ENCODE assay signal across 8 cellular contexts in genomic region chr11:26331911-26332571, GRCh38. TPM values are rescaled to one million over a fixed set of nuclear protein-coding genes. Genes with fewer than 3 reads are reported as not detected.
DNase-seq lines count a peak whose midpoint lies in the region; ATAC-seq, FAIRE-seq and TF ChIP-seq lines count a peak whose summit lies in the region.
"Had no signal": no experiment of that assay in that cellular context is flagged by ENCODE, and none has a peak within 500 bp of the region (broad histone marks: within the 10 kb centered on the region; RNA-seq: fewer than 3 reads in every experiment).

Gene ANO3 (plus strand): TSS chr11:26332130. CDS start chr11:26332276, 146 bp downstream.

- TF ChIP-seq POLR2A in endothelial cell of umbilical vein (IDR thresholded peaks at IDR 0.05; ENCODE audit: low read depth, low read length) = no peak

- H3K9me3 ChIP-seq in HUES48 (ENCODE audit: control insufficient read depth, insufficient read depth, low read length) (no peaks in the 10 kb centered on the region), endothelial cell of umbilical vein (replicated peaks; ENCODE audit: control insufficient read depth, insufficient read depth, low read length) (no peaks in the 10 kb centered on the region)

- ATAC-seq in GM21576 (IDR thresholded peaks at IDR 0.05; ENCODE audit: unreplicated experiment) = peak; percentile 96

- H3K9me1 ChIP-seq in endothelial cell of umbilical vein (replicated peaks; ENCODE audit: control insufficient read depth, extremely low read depth, insufficient read depth, low read length) = no peaks in the 10 kb centered on the region

- H3K27ac ChIP-seq in HUES48 (ENCODE audit: low read depth, low read length) (peak within 1 kb of the TSS; percentile 62), endothelial cell of umbilical vein (ENCODE audit: insufficient read depth, low read depth, low read length) (no peak within 1 kb of the TSS)

- BruUV-seq in endothelial cell of umbilical vein (replicated peaks; lab: Mats Ljungman, UMichigan) = no TSS peak

- DNase-seq in GM12865 (ENCODE audit: low read depth) (peak; percentile 47), endothelial cell of umbilical vein (ENCODE audit: low read depth, low spot score) (peak; percentile 65), midbrain (lab: John Stamatoyannopoulos, UW) (peak; percentile 43), RCC 7860 (ENCODE audit: low spot score) (no peak)

- dilution Hi-C loops in endothelial cell of umbilical vein (cut with MboI; ENCODE audit: extremely low pct_ligation_motif_present, low sequenced_read_pairs) = no loop called here

- peak; percentile 55 for FAIRE-seq in endothelial cell of umbilical vein (lab: Jason Lieb, UNC)
- FAIRE-seq in RCC 7860 (lab: Jason Lieb, UNC) = no peak
- FAIRE-seq: colon had no signal

- peak within 1 kb of the TSS; percentile 8 for H2AFZ ChIP-seq in endothelial cell of umbilical vein (ENCODE audit: low read depth, low read length)

- intact Hi-C loops in endothelial cell of umbilical vein (cut with micrococcal nuclease) = loop anchor here (1.0 kb wide), 1 partner anchor 826 kb away; no protein-coding TSS in a partner anchor

- peak within 1 kb of the TSS; percentile 14 for H3K4me2 ChIP-seq in endothelial cell of umbilical vein (ENCODE audit: insufficient read depth, low read length)

- H3K4me3 ChIP-seq in GM12865 (ENCODE audit: low read depth, low read length) = no peak within 1 kb of the TSS
- peak within 1 kb of the TSS; percentile 63 for H3K4me3 ChIP-seq in HUES48 (ENCODE audit: low read depth, low read length)
- H3K4me3 ChIP-seq in endothelial cell of umbilical vein (replicated peaks in 1 of 3; ENCODE audit: insufficient read depth in 1 of 3, low read depth in 1 of 3, low read length in 3 of 3) = no peak within 1 kb of the TSS

- H3K36me3 ChIP-seq in HUES48 (ENCODE audit: control insufficient read depth, insufficient read depth, low read length) (no peaks in the 10 kb centered on the region), endothelial cell of umbilical vein (ENCODE audit: control insufficient read depth in 2 of 2, extremely low read depth in 1 of 2, insufficient read depth in 2 of 2, low read length in 2 of 2) (no peaks in the 10 kb centered on the region)

- no peaks in the 10 kb centered on the region for H4K20me1 ChIP-seq in endothelial cell of umbilical vein (replicated peaks; ENCODE audit: control insufficient read depth, extremely low read depth, insufficient read depth, low read length)

- H3K27me3 ChIP-seq in HUES48 (ENCODE audit: control insufficient read depth, insufficient read depth, low read length) (no peaks in the 10 kb centered on the region; the same call in 1 of the 2 replicates), endothelial cell of umbilical vein (ENCODE audit: control insufficient read depth in 2 of 2, insufficient read depth in 2 of 2, low read length in 2 of 2) (peaks cover 6 to 16% of the 10 kb centered on the region in 2 experiments)

- CTCF ChIA-PET in endothelial cell of umbilical vein (lab: Charles Lee) = interaction anchor here (0.8 to 1.4 kb wide), 4 partner anchors 10 to 45 kb away, joined by 3 to 4 read pairs (median 3); no protein-coding TSS in a partner anchor

- H3K9ac ChIP-seq in HUES48 (ENCODE audit: low read depth, low read length) (no peak within 1 kb of the TSS), endothelial cell of umbilical vein (replicated peaks; ENCODE audit: extremely low read depth, insufficient read depth, low read length) (no peak within 1 kb of the TSS)

- H3K4me1 ChIP-seq in HUES48 (ENCODE audit: control insufficient read depth, insufficient read depth, low read length) = peaks cover 24% of the 10 kb centered on the region
- H3K4me1 ChIP-seq in endothelial cell of umbilical vein (ENCODE audit: control insufficient read depth, extremely low read depth, insufficient read depth, low read length) = no peaks in the 10 kb centered on the region

- TF ChIP-seq CTCF in GM12865 (IDR thresholded peaks at IDR 0.05; ENCODE audit: insufficient read depth, low read depth, low read length, missing control alignments) = no peak
- TF ChIP-seq CTCF in endothelial cell of umbilical vein (IDR thresholded peaks at IDR 0.05; ENCODE audit: extremely low read depth in 1 of 2, insufficient read depth in 1 of 2, low read depth in 1 of 2, low read length in 2 of 2) = peak; percentile 43 to 79

- H3K79me2 ChIP-seq in endothelial cell of umbilical vein (ENCODE audit: control insufficient read depth, insufficient read depth, low read length) = no peaks in the 10 kb centered on the region

- POLR2A ChIA-PET in endothelial cell of umbilical vein (lab: Charles Lee) = no interaction called here

TF ChIP-seq in PFSK-1, 5 proteins besides CTCF, POLR2A, EP300 and RAD21 (continues in another document):
- TF ChIP-seq TAF1 (IDR thresholded peaks at IDR 0.05; ENCODE audit: borderline replicate concordance, insufficient read depth, low read length) (peak; percentile 79; the same call in 1 of the 2 replicates), REST (IDR thresholded peaks at IDR 0.05; ENCODE audit: insufficient read depth in 1 of 2, low read depth in 2 of 2, low read length in 2 of 2) (0 out of 4 replicates have a peak, but pooled peaks of 1 of the 2 experiments have one; percentile 20), POLR2AphosphoS5 (IDR thresholded peaks at IDR 0.05; ENCODE audit: low read depth, low read length) (peak; percentile 54), FOXP2 (optimal IDR thresholded peaks at IDR 0.05; ENCODE audit: borderline replicate concordance, extremely low read depth, extremely low read length, insufficient read depth) (peak; percentile 88)

TF ChIP-seq in endothelial cell of umbilical vein, 7 proteins besides CTCF, POLR2A, EP300 and RAD21:
- TF ChIP-seq EZH2 (IDR thresholded peaks at IDR 0.05; ENCODE audit: borderline replicate concordance, low read depth, low read length, severe bottlenecking) (peak; percentile 35), JUN (IDR thresholded peaks at IDR 0.05; ENCODE audit: borderline replicate concordance, insufficient read depth, insufficient read length, low read depth) (no peak)

RNA-seq across cellular contexts. Expression of gene ANO3, which starts in this region (rescaled TPM):
- 0.73 TPM for polyA plus RNA-seq in PFSK-1 (2012; ENCODE audit: insufficient read length, low read depth)
- total RNA-seq in endothelial cell of umbilical vein = not detected in 2 replicates
- polyA plus RNA-seq in endothelial cell of umbilical vein = not detected in 2 replicates
- polyA plus RNA-seq in endothelial cell of umbilical vein (2011; cell fraction: cytosol; rRNA removed) = not detected in 2 replicates
- not detected in 2 replicates for polyA plus RNA-seq in endothelial cell of umbilical vein (2011; cell fraction: nucleus; rRNA removed)
- polyA plus RNA-seq in endothelial cell of umbilical vein (2012) = not detected in 2 replicates
- polyA minus RNA-seq in endothelial cell of umbilical vein = not detected in 2 replicates
- polyA minus RNA-seq in endothelial cell of umbilical vein (2011; cell fraction: cytosol; rRNA and poly(A)+ RNA removed) = not detected
- not detected in 2 replicates for polyA minus RNA-seq in endothelial cell of umbilical vein (2011; cell fraction: nucleus; rRNA and poly(A)+ RNA removed)

Comparison
In these comparisons a context has a peak if more than half of its experiments do, and no peak if none do; other contexts are left out.
1. Peak in DNase-seq and H3K4me2 ChIP-seq in endothelial cell of umbilical vein; RNA of the gene not detected or under 1 TPM.